15 cellular contexts compared by ENCODE assay signal in the genomic region with DNA sequence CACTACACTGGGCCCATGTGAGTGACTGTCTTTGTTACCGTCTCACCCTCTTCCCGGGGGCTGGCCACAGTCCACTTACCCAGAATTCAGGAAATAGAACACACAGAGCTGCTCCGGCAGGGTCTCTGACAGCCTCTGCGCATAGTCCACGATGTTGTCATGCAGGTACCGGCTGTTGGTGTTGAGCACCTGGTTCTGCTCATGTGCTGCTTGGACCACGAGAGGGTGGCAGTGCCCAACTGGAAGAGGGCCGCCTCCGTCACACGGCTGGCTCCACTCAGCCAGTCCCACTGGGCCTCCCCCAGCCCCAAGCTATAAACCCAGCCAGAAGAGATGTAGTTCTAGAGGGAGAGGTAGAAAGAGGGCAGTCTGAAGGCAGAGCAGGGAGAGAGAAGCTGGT. TPM values are rescaled to one million over a fixed set of nuclear protein-coding genes. Genes with fewer than 3 reads are reported as not detected.
DNase-seq lines count a peak whose midpoint lies in the region; TF ChIP-seq lines count a peak whose summit lies in the region.
"Had no signal": no experiment of that assay in that cellular context is flagged by ENCODE, and none has a peak within 500 bp of the region (broad histone marks: within the 10 kb centered on the region; RNA-seq: fewer than 3 reads in every experiment).

No MANE protein-coding gene starts in this region.

- H3K27me3 Mint-ChIP-seq in chondrocyte (ENCODE audit: low read depth): no peaks in the 10 kb centered on the region

- H2AFZ ChIP-seq in OCI-LY7 (ENCODE audit: low read length) (no peak overlapping the region), neuronal stem cell (ENCODE audit: low read length) (no peak overlapping the region)

- H3K9ac ChIP-seq in neuronal stem cell (ENCODE audit: low read depth, low read length, poor library complexity): peak overlapping the region; percentile 26

- H2BK12ac ChIP-seq in neuronal stem cell (ENCODE audit: low read length): no peak overlapping the region

- H3K36me3 Mint-ChIP-seq in chondrocyte (ENCODE audit: low read depth): peaks cover 26% of the 10 kb centered on the region

- peaks cover 40% of the 10 kb centered on the region for H3K4me1 Mint-ChIP-seq in chondrocyte (ENCODE audit: low read depth)

- H3K4ac ChIP-seq in neuronal stem cell (ENCODE audit: low read length): no peak overlapping the region

- no peaks in the 10 kb centered on the region for H3K9me3 ChIP-seq in DOHH2 (ENCODE audit: control insufficient read depth, insufficient read depth, low read length)
- H3K9me3 ChIP-seq in OCI-LY7 (ENCODE audit: low read length): no peaks in the 10 kb centered on the region
- H3K9me3 ChIP-seq in neuronal stem cell (replicated peaks in 1 of 2; ENCODE audit: control insufficient read depth in 2 of 2, insufficient read depth in 1 of 2, low read depth in 1 of 2, low read length in 2 of 2): peaks cover 0 to 5% of the 10 kb centered on the region in 2 donors
- H3K9me3 ChIP-seq: SJCRH30, thyroid gland had no signal

- peaks cover 10% of the 10 kb centered on the region for H3K9me3 Mint-ChIP-seq in chondrocyte (ENCODE audit: low read depth)

- WGBS in neuronal stem cell (ENCODE audit: extremely low coverage in 2 of 2, insufficient read length in 2 of 2, insufficient replicate concordance in 1 of 2), 2 donors: no CpG with 5 or more reads among the region's 10 CpGs

- H3K27me3 ChIP-seq in DOHH2 (ENCODE audit: control insufficient read depth, low read length) (no peaks in the 10 kb centered on the region), neuronal stem cell (ENCODE audit: control insufficient read depth in 3 of 3, insufficient read depth in 3 of 3, low read depth in 1 of 3, low read length in 3 of 3) (no peaks in the 10 kb centered on the region)
- H3K27me3 ChIP-seq: SJCRH30, thyroid gland had no signal

- H3K9me2 ChIP-seq in DOHH2 (replicated peaks; ENCODE audit: control insufficient read depth, low read length) (no peaks in the 10 kb centered on the region), OCI-LY7 (ENCODE audit: insufficient read depth, low read length) (no peaks in the 10 kb centered on the region)

- peaks cover 11% of the 10 kb centered on the region; the same call in 1 of the 2 replicates for H3F3A ChIP-seq in DOHH2 (ENCODE audit: control insufficient read depth, insufficient read depth)

- H4K20me1 ChIP-seq in DOHH2 (ENCODE audit: control insufficient read depth, insufficient read depth, low read depth, low read length) (peaks cover 15% of the 10 kb centered on the region), OCI-LY7 (ENCODE audit: insufficient read depth, low read length) (peaks cover 9% of the 10 kb centered on the region; the same call in 1 of the 2 replicates)

- peak overlapping the region; percentile 99 for H3K4me2 ChIP-seq in DOHH2 (ENCODE audit: low read length)
- H3K4me2 ChIP-seq in OCI-LY7 (ENCODE audit: low read length): peak overlapping the region; percentile 98; the same call in 1 of the 2 replicates
- H3K4me2 ChIP-seq in neuronal stem cell (ENCODE audit: insufficient read depth, low read length, poor library complexity, severe bottlenecking): no peak overlapping the region

- H3K4me1 ChIP-seq in DOHH2 (ENCODE audit: control insufficient read depth, low read length) (peaks cover 39% of the 10 kb centered on the region), OCI-LY7 (ENCODE audit: insufficient read depth, low read length, poor library complexity, severe bottlenecking) (peaks cover 30% of the 10 kb centered on the region), neuronal stem cell (ENCODE audit: control insufficient read depth in 2 of 2, insufficient read depth in 1 of 2, low read depth in 1 of 2, low read length in 2 of 2) (peaks cover 6 to 13% of the 10 kb centered on the region in 2 donors)

- POLR2A ChIA-PET in OCI-LY7 (lab: Charles Lee): interaction anchor here (0.6 to 1.0 kb wide), 3 partner anchors 14 to 124 kb away, joined by 4 to 6 read pairs (median 5); no protein-coding TSS in a partner anchor

- no peak overlapping the region for H4K8ac ChIP-seq in neuronal stem cell (ENCODE audit: low read depth, low read length)

- H2AK5ac ChIP-seq in neuronal stem cell (ENCODE audit: low read depth, low read length): no peak overlapping the region

- no peak overlapping the region for H3K27ac Mint-ChIP-seq in chondrocyte (ENCODE audit: unreplicated experiment)

- H3K4me3 ChIP-seq in DOHH2 (ENCODE audit: low read length) (no peak overlapping the region; the same call in 1 of the 2 replicates), OCI-LY7 (ENCODE audit: low read depth, low read length, poor library complexity, severe bottlenecking) (no peak overlapping the region), neuronal stem cell (ENCODE audit: low read length in 2 of 2) (no peak overlapping the region)
- H3K4me3 ChIP-seq: SJCRH30, thyroid gland had no signal

- H3K14ac ChIP-seq in neuronal stem cell (ENCODE audit: low read length): no peak overlapping the region

- H2BK5ac ChIP-seq in neuronal stem cell (ENCODE audit: low read length): no peak overlapping the region

- no peak overlapping the region for H3K27ac ChIP-seq in DOHH2 (ENCODE audit: low read depth, low read length)
- H3K27ac ChIP-seq in OCI-LY7 (ENCODE audit: low read depth, low read length, poor library complexity, severe bottlenecking): no peak overlapping the region
- no peak overlapping the region for H3K27ac ChIP-seq in neuronal stem cell (replicated peaks; ENCODE audit: low read length)
- H3K27ac ChIP-seq: SJCRH30 had no signal

- no TSS peak for BruUV-seq in OCI-LY7 (replicated peaks; lab: Mats Ljungman, UMichigan)

- peaks cover 9% of the 10 kb centered on the region for H3K79me1 ChIP-seq in neuronal stem cell (ENCODE audit: low read depth, low read length)

- no peak overlapping the region for H2BK120ac ChIP-seq in neuronal stem cell (ENCODE audit: low read depth, low read length)

- H3K79me2 ChIP-seq in DOHH2 (ENCODE audit: control insufficient read depth, low read length) (peaks cover 59% of the 10 kb centered on the region), OCI-LY7 (ENCODE audit: insufficient read depth, low read depth, low read length) (peaks cover 29% of the 10 kb centered on the region)

- TF ChIP-seq CTCF in DOHH2 (IDR thresholded peaks at IDR 0.05; ENCODE audit: low read depth, low read length, poor library complexity, severe bottlenecking) (no peak), OCI-LY7 (conservative IDR thresholded peaks at IDR 0.05; ENCODE audit: low read length) (no peak), chondrocyte (IDR thresholded peaks at IDR 0.05) (no peak)

- DNase-seq in OCI-LY7 (ENCODE audit: low spot score) (no peak), chondrocyte (ENCODE audit: low spot score) (peak; percentile 68), neuronal stem cell (ENCODE audit: low spot score) (no peak), ureter (ENCODE audit: low spot score) (no peak), NCI-H82 (lab: John Stamatoyannopoulos, UW) (no peak), hepatic stellate cell (ENCODE audit: low spot score) (no peak), DMS53 treated with DMSO at 0.1 percent for 48 hours (lab: John Stamatoyannopoulos, UW; ENCODE audit: unreplicated experiment) (no peak)
- DNase-seq: activated CD4-positive, CD25-positive, alpha-beta regulatory T cell; cortex of kidney; NCI-H1092; NCI-H510A treated with DMSO at 0.1 percent for 48 hours; SJCRH30; thyroid gland had no signal

- CTCF ChIA-PET in OCI-LY7 (lab: Charles Lee; ENCODE audit: unreplicated experiment): no interaction called here

- no peak overlapping the region for H4K91ac ChIP-seq in neuronal stem cell (ENCODE audit: low read depth, low read length, poor library complexity)

- peaks cover 72% of the 10 kb centered on the region for H3K36me3 ChIP-seq in DOHH2 (ENCODE audit: control insufficient read depth, low read length)
- peaks cover 70% of the 10 kb centered on the region for H3K36me3 ChIP-seq in OCI-LY7 (ENCODE audit: insufficient read depth, low read length)
- peaks cover 28 to 62% of the 10 kb centered on the region in 2 donors for H3K36me3 ChIP-seq in neuronal stem cell (replicated peaks in 1 of 2; ENCODE audit: control insufficient read depth in 2 of 2, insufficient read depth in 2 of 2, low read length in 2 of 2)

- intact Hi-C loops in OCI-LY7 (cut with micrococcal nuclease; ENCODE audit: unreplicated experiment): loop anchor here (10.0 kb wide), 1 partner anchor 395 kb away; a partner anchor contains a TSS

- no peak overlapping the region for H2BK15ac ChIP-seq in neuronal stem cell (ENCODE audit: low read length)

- no peak overlapping the region for H3K18ac ChIP-seq in neuronal stem cell (ENCODE audit: low read length)

- no peak overlapping the region for H3K4me3 Mint-ChIP-seq in chondrocyte (ENCODE audit: unreplicated experiment)

- H3K23ac ChIP-seq in neuronal stem cell (ENCODE audit: low read depth, low read length, poor library complexity): no peak overlapping the region

RNA-seq across cellular contexts. Expression of a gene that starts 2.7 kb away (rescaled TPM):
- 69.7 and 86.3 TPM in 2 replicates for total RNA-seq in OCI-LY7 (2014; rRNA removed; shearing (Covaris generic))
- total RNA-seq in OCI-LY7 (2022) (139 and 146 TPM in 2 replicates), chondrocyte (40.0 to 49.1 TPM (median 43.8 TPM) in 3 replicates), ureter (132 TPM)
- 13.6 TPM for polyA plus RNA-seq in neuronal stem cell (2013, experiment 1 of 2)
- polyA plus RNA-seq in neuronal stem cell (2013, experiment 2 of 2): 13.2 TPM

RNA-seq across cellular contexts. Expression of a gene that starts 25.5 kb away (rescaled TPM):
- 146 and 184 TPM in 2 replicates for total RNA-seq in OCI-LY7 (2014; rRNA removed; shearing (Covaris generic))
- total RNA-seq in OCI-LY7 (2022) (326 and 350 TPM in 2 replicates), chondrocyte (152 to 215 TPM (median 156 TPM) in 3 replicates), ureter (180 TPM)
- 252 TPM for polyA plus RNA-seq in neuronal stem cell (2013, experiment 1 of 2)
- 248 TPM for polyA plus RNA-seq in neuronal stem cell (2013, experiment 2 of 2)

RNA-seq across cellular contexts. Expression of a gene that starts 42.7 kb away (rescaled TPM):
- total RNA-seq in OCI-LY7 (2014; rRNA removed; shearing (Covaris generic)): not detected in 2 replicates
- total RNA-seq in OCI-LY7 (2022): not detected in 2 replicates
- total RNA-seq in chondrocyte: not detected in 3 replicates
- polyA plus RNA-seq in neuronal stem cell (2013, experiment 1 of 2): not detected
- polyA plus RNA-seq in neuronal stem cell (2013, experiment 2 of 2): not detected
- not detected for total RNA-seq in ureter
- total RNA-seq: SJCRH30, thyroid gland had no signal
- polyA plus RNA-seq: adipose tissue had no signal
